ENCODE assay signal across 9 cellular contexts in the genomic region with DNA sequence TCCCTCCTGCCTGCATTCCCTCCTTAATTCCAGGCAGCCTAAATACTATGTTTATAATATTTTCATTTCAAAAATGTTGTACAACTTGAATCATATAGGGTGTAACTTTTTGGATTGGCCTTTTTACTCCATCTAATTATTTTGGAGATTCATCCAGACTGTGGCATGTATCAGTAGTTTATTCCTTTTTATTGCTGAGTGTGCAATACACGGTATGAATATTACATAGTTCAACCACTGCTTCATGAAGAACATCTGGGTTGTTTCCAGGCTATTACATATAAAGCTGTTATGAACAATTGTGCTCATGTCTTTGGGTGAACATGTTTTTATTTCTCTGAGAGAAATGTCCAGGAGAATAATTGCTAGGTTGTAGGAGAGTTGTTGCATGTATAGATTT.
"Had no signal": no experiment of that assay in that cellular context is flagged by ENCODE, and none has a peak within 500 bp of the region (broad histone marks: within the 10 kb centered on the region; RNA-seq: fewer than 3 reads in every experiment).

No MANE protein-coding gene starts in this region.

- H3K4me3 ChIP-seq: GM23248 had no signal

- FAIRE-seq: H54, HTR-8/SVneo had no signal

- H3K4me2 ChIP-seq: KMS-11 had no signal

- H3K4me1 Mint-ChIP-seq: H9 had no signal

- DNase-seq: GM23248, GOT3, H9, HCEC 1CT, Karpas-422, KBM-7 had no signal

- H3K9ac ChIP-seq: GM23248, KMS-11 had no signal

- H2AFZ ChIP-seq: GM23248 had no signal

- H3K4me3 Mint-ChIP-seq: H9 had no signal

- H3K27ac ChIP-seq: GM23248, KMS-11 had no signal
